In genomic region chr10:110304394-110304779, GRCh38 we compare ENCODE assay signal across 1 cellular context.
TF ChIP-seq lines count a peak whose summit lies in the region.

No MANE protein-coding gene starts in this region.

TF ChIP-seq in GM12878, 131 proteins besides CTCF, POLR2A, EP300 and RAD21 (continued from another document):
- TF ChIP-seq, protein P1, sequence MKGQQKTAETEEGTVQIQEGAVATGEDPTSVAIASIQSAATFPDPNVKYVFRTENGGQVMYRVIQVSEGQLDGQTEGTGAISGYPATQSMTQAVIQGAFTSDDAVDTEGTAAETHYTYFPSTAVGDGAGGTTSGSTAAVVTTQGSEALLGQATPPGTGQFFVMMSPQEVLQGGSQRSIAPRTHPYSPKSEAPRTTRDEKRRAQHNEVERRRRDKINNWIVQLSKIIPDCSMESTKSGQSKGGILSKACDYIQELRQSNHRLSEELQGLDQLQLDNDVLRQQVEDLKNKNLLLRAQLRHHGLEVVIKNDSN (IDR thresholded peaks at IDR 0.05; ENCODE audit: borderline replicate concordance, extremely low read length, insufficient read depth, low read depth, low read length): no peak
- TF ChIP-seq TARDBP (IDR thresholded peaks at IDR 0.05; ENCODE audit: borderline replicate concordance) (no peak), ESRRA (IDR thresholded peaks at IDR 0.05; ENCODE audit: low read length) (no peak), RELA (IDR thresholded peaks at IDR 0.05; ENCODE audit: borderline replicate concordance, partially characterized antibody) (no peak), REST (IDR thresholded peaks at IDR 0.05; ENCODE audit: low read depth, low read length) (no peak), SMAD5 (IDR thresholded peaks at IDR 0.05; ENCODE audit: low read depth) (no peak), BCL11A (IDR thresholded peaks at IDR 0.05; ENCODE audit: low read depth, low read length) (no peak), RAD51 (IDR thresholded peaks at IDR 0.05) (no peak), EED (IDR thresholded peaks at IDR 0.05; ENCODE audit: low read depth) (no peak), NFYA (IDR thresholded peaks at IDR 0.05; ENCODE audit: borderline replicate concordance, low read depth, low read length) (no peak), BACH1 (IDR thresholded peaks at IDR 0.05; ENCODE audit: borderline replicate concordance) (0 out of 2 replicates have a peak, but pooled peaks have one; percentile 26), FOS (IDR thresholded peaks at IDR 0.05; ENCODE audit: borderline replicate concordance, extremely low read depth, insufficient read length) (no peak), PAX8 (IDR thresholded peaks at IDR 0.05) (no peak), SIX5 (IDR thresholded peaks at IDR 0.05; ENCODE audit: low read depth, low read length, severe bottlenecking) (no peak), ZNF622 (IDR thresholded peaks at IDR 0.05) (no peak), BHLHE40 (IDR thresholded peaks at IDR 0.05; ENCODE audit: borderline replicate concordance in 1 of 2, low read depth in 2 of 2, low read length in 1 of 2) (no peak), MYB (IDR thresholded peaks at IDR 0.05; ENCODE audit: borderline replicate concordance, low read depth, low read length) (no peak), BCL3 (IDR thresholded peaks at IDR 0.05; ENCODE audit: borderline replicate concordance, insufficient read depth, low read depth, low read length, poor library complexity, severe bottlenecking) (no peak), TCF3 (IDR thresholded peaks at IDR 0.05; ENCODE audit: borderline replicate concordance, insufficient read depth, low read depth, low read length) (no peak), LARP7 (IDR thresholded peaks at IDR 0.05) (peak; percentile 87; the same call in 1 of the 2 replicates), SMC3 (IDR thresholded peaks at IDR 0.05; ENCODE audit: borderline replicate concordance, low read length) (no peak), ZNF687 (IDR thresholded peaks at IDR 0.05) (no peak), STAT1 (conservative IDR thresholded peaks at IDR 0.05) (no peak), CBX3 (IDR thresholded peaks at IDR 0.05; ENCODE audit: borderline replicate concordance, low read depth) (no peak), SMARCA5 (IDR thresholded peaks at IDR 0.05) (0 out of 2 replicates have a peak, but pooled peaks have one; percentile 64), JUND (IDR thresholded peaks at IDR 0.05; ENCODE audit: low read depth, low read length) (no peak), SUPT20H (IDR thresholded peaks at IDR 0.05; ENCODE audit: borderline replicate concordance, control insufficient read depth, low read depth, low read length) (no peak), MEF2A (IDR thresholded peaks at IDR 0.05; ENCODE audit: insufficient read depth, low read depth, low read length) (no peak), CHD1 (IDR thresholded peaks at IDR 0.05; ENCODE audit: low read depth, low read length) (no peak), ZBED1 (IDR thresholded peaks at IDR 0.05; ENCODE audit: borderline replicate concordance) (no peak), RCOR1 (conservative IDR thresholded peaks at IDR 0.05; ENCODE audit: low read depth, low read length) (no peak), SIN3A (IDR thresholded peaks at IDR 0.05; ENCODE audit: low read depth, low read length) (0 out of 2 replicates have a peak, but pooled peaks have one; percentile 64), POLR2AphosphoS2 (IDR thresholded peaks at IDR 0.05; ENCODE audit: low read depth, low read length) (no peak), POLR2AphosphoS5 (IDR thresholded peaks at IDR 0.05; ENCODE audit: low read length) (no peak), HCFC1 (IDR thresholded peaks at IDR 0.05; ENCODE audit: low read length) (no peak), SKIL (IDR thresholded peaks at IDR 0.05; ENCODE audit: low read depth, poor library complexity, severe bottlenecking) (no peak), TBL1XR1 (IDR thresholded peaks at IDR 0.05; ENCODE audit: low read depth, low read length) (no peak), KDM1A (IDR thresholded peaks at IDR 0.05; ENCODE audit: borderline replicate concordance) (no peak), RB1 (IDR thresholded peaks at IDR 0.05; ENCODE audit: borderline replicate concordance) (peak; percentile 33; the same call in 1 of the 2 replicates), HDGF (IDR thresholded peaks at IDR 0.05) (no peak)
- TF ChIP-seq, protein P2, sequence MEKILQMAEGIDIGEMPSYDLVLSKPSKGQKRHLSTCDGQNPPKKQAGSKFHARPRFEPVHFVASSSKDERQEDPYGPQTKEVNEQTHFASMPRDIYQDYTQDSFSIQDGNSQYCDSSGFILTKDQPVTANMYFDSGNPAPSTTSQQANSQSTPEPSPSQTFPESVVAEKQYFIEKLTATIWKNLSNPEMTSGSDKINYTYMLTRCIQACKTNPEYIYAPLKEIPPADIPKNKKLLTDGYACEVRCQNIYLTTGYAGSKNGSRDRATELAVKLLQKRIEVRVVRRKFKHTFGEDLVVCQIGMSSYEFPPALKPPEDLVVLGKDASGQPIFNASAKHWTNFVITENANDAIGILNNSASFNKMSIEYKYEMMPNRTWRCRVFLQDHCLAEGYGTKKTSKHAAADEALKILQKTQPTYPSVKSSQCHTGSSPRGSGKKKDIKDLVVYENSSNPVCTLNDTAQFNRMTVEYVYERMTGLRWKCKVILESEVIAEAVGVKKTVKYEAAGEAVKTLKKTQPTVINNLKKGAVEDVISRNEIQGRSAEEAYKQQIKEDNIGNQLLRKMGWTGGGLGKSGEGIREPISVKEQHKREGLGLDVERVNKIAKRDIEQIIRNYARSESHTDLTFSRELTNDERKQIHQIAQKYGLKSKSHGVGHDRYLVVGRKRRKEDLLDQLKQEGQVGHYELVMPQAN (conservative IDR thresholded peaks at IDR 0.05): peak; percentile 69
